1 cellular context compared by ENCODE assay signal in the genomic region with DNA sequence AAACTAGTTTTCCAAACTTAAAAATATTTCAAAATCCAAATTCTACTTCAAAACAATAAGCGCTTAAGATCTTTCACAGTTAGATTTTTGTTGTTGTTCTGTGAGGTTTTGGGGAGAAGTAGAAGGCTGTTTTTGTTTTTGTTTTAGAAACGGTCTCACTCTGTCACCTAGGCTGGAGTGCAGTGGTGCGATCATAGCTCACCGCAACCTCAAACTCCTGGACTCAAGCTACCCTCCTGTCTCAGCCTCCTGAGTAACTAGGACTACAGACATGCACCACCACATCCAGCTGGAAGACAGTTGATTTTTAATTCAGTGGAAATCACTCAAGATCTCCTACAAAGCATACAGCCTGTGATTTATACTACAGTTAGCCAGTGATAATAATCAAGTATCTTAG.
TF ChIP-seq lines count a peak whose summit lies in the region.

No MANE protein-coding gene starts in this region.

TF ChIP-seq in GM23338, 12 proteins besides CTCF, POLR2A, EP300 and RAD21 (continued from another document):
- TF ChIP-seq, protein P1, sequence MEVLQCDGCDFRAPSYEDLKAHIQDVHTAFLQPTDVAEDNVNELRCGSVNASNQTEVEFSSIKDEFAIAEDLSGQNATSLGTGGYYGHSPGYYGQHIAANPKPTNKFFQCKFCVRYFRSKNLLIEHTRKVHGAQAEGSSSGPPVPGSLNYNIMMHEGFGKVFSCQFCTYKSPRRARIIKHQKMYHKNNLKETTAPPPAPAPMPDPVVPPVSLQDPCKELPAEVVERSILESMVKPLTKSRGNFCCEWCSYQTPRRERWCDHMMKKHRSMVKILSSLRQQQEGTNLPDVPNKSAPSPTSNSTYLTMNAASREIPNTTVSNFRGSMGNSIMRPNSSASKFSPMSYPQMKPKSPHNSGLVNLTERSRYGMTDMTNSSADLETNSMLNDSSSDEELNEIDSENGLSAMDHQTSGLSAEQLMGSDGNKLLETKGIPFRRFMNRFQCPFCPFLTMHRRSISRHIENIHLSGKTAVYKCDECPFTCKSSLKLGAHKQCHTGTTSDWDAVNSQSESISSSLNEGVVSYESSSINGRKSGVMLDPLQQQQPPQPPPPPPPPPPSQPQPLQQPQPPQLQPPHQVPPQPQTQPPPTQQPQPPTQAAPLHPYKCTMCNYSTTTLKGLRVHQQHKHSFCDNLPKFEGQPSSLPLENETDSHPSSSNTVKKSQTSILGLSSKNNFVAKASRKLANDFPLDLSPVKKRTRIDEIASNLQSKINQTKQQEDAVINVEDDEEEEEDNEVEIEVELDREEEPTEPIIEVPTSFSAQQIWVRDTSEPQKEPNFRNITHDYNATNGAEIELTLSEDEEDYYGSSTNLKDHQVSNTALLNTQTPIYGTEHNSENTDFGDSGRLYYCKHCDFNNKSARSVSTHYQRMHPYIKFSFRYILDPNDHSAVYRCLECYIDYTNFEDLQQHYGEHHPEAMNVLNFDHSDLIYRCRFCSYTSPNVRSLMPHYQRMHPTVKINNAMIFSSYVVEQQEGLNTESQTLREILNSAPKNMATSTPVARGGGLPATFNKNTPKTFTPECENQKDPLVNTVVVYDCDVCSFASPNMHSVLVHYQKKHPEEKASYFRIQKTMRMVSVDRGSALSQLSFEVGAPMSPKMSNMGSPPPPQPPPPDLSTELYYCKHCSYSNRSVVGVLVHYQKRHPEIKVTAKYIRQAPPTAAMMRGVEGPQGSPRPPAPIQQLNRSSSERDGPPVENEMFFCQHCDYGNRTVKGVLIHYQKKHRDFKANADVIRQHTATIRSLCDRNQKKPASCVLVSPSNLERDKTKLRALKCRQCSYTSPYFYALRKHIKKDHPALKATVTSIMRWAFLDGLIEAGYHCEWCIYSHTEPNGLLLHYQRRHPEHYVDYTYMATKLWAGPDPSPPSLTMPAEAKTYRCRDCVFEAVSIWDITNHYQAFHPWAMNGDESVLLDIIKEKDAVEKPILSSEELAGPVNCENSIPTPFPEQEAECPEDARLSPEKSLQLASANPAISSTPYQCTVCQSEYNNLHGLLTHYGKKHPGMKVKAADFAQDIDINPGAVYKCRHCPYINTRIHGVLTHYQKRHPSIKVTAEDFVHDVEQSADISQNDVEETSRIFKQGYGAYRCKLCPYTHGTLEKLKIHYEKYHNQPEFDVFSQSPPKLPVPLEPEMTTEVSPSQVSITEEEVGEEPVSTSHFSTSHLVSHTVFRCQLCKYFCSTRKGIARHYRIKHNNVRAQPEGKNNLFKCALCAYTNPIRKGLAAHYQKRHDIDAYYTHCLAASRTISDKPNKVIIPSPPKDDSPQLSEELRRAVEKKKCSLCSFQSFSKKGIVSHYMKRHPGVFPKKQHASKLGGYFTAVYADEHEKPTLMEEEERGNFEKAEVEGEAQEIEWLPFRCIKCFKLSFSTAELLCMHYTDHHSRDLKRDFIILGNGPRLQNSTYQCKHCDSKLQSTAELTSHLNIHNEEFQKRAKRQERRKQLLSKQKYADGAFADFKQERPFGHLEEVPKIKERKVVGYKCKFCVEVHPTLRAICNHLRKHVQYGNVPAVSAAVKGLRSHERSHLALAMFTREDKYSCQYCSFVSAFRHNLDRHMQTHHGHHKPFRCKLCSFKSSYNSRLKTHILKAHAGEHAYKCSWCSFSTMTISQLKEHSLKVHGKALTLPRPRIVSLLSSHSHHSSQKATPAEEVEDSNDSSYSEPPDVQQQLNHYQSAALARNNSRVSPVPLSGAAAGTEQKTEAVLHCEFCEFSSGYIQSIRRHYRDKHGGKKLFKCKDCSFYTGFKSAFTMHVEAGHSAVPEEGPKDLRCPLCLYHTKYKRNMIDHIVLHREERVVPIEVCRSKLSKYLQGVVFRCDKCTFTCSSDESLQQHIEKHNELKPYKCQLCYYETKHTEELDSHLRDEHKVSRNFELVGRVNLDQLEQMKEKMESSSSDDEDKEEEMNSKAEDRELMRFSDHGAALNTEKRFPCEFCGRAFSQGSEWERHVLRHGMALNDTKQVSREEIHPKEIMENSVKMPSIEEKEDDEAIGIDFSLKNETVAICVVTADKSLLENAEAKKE (CRISPR knock-in tag; IDR thresholded peaks at IDR 0.05): no peak
- TF ChIP-seq STAT1 (IDR thresholded peaks at IDR 0.05; ENCODE audit: unreplicated experiment) (no peak), POLR2AphosphoS5 (IDR thresholded peaks at IDR 0.05; ENCODE audit: low read depth) (no peak), EZH2 (IDR thresholded peaks at IDR 0.05; ENCODE audit: low read depth, unreplicated experiment) (no peak), ZNF114 (CRISPR knock-in tag; IDR thresholded peaks at IDR 0.05) (no peak), NANOG (IDR thresholded peaks at IDR 0.05; ENCODE audit: borderline replicate concordance) (no peak), ZNF331 (CRISPR knock-in tag; IDR thresholded peaks at IDR 0.05; ENCODE audit: low read depth) (no peak), CREB1 (CRISPR knock-in tag; IDR thresholded peaks at IDR 0.05; ENCODE audit: low read depth) (no peak), EZH2phosphoT487 (IDR thresholded peaks at IDR 0.05; ENCODE audit: unreplicated experiment) (no peak)
- TF ChIP-seq, protein P2, sequence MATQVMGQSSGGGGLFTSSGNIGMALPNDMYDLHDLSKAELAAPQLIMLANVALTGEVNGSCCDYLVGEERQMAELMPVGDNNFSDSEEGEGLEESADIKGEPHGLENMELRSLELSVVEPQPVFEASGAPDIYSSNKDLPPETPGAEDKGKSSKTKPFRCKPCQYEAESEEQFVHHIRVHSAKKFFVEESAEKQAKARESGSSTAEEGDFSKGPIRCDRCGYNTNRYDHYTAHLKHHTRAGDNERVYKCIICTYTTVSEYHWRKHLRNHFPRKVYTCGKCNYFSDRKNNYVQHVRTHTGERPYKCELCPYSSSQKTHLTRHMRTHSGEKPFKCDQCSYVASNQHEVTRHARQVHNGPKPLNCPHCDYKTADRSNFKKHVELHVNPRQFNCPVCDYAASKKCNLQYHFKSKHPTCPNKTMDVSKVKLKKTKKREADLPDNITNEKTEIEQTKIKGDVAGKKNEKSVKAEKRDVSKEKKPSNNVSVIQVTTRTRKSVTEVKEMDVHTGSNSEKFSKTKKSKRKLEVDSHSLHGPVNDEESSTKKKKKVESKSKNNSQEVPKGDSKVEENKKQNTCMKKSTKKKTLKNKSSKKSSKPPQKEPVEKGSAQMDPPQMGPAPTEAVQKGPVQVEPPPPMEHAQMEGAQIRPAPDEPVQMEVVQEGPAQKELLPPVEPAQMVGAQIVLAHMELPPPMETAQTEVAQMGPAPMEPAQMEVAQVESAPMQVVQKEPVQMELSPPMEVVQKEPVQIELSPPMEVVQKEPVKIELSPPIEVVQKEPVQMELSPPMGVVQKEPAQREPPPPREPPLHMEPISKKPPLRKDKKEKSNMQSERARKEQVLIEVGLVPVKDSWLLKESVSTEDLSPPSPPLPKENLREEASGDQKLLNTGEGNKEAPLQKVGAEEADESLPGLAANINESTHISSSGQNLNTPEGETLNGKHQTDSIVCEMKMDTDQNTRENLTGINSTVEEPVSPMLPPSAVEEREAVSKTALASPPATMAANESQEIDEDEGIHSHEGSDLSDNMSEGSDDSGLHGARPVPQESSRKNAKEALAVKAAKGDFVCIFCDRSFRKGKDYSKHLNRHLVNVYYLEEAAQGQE (IDR thresholded peaks at IDR 0.05; ENCODE audit: unreplicated experiment): no peak
- TF ChIP-seq, protein P3, sequence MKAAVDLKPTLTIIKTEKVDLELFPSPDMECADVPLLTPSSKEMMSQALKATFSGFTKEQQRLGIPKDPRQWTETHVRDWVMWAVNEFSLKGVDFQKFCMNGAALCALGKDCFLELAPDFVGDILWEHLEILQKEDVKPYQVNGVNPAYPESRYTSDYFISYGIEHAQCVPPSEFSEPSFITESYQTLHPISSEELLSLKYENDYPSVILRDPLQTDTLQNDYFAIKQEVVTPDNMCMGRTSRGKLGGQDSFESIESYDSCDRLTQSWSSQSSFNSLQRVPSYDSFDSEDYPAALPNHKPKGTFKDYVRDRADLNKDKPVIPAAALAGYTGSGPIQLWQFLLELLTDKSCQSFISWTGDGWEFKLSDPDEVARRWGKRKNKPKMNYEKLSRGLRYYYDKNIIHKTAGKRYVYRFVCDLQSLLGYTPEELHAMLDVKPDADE (IDR thresholded peaks at IDR 0.05): no peak
